ENCODE assay signal across 8 cellular contexts in genomic region chr1:9538669-9539164, GRCh38. TPM values are rescaled to one million over a fixed set of nuclear protein-coding genes. Genes with fewer than 3 reads are reported as not detected.
DNase-seq lines count a peak whose midpoint lies in the region; ATAC-seq and TF ChIP-seq lines count a peak whose summit lies in the region.

No MANE protein-coding gene starts in this region.

- 80 to 83% methylated on average over 23 of the region's 23 CpGs for WGBS in lung, 2 donors

- H3K27me3 ChIP-seq in adipocyte (replicated peaks; ENCODE audit: control insufficient read depth, insufficient read depth, low read length) (no peaks in the 10 kb centered on the region), lung (ENCODE audit: control insufficient read depth, insufficient read depth) (no peaks in the 10 kb centered on the region), thoracic aorta (replicated peaks; ENCODE audit: insufficient read depth) (no peaks in the 10 kb centered on the region)

- H3K36me3 ChIP-seq in adipocyte (ENCODE audit: control insufficient read depth, insufficient read depth, low read length, severe bottlenecking), result no peaks in the 10 kb centered on the region
- H3K36me3 ChIP-seq in lung (ENCODE audit: control insufficient read depth in 2 of 2, insufficient read depth in 2 of 2, low read length in 2 of 2), result no peaks in the 10 kb centered on the region
- H3K36me3 ChIP-seq in thoracic aorta, result no peaks in the 10 kb centered on the region

- CTCF ChIA-PET in activated CD4-positive, alpha-beta T cell treated with anti-CD3 and anti-CD28 coated beads for 36 hours (lab: Charles Lee), result interaction anchor here (0.6 to 1.5 kb wide), 2 partner anchors 43 to 251 kb away, joined by 3 to 4 read pairs; no protein-coding TSS in a partner anchor

- H3K4me3 ChIP-seq in adipocyte (ENCODE audit: low read length), result no peak overlapping the region
- H3K4me3 ChIP-seq in lung, result no peak overlapping the region
- H3K4me3 ChIP-seq in thoracic aorta, result peak overlapping the region; percentile 90

- H3K9me3 Mint-ChIP-seq in activated CD4-positive, alpha-beta T cell treated with anti-CD3 and anti-CD28 coated beads for 36 hours (ENCODE audit: low read depth), result no peaks in the 10 kb centered on the region

- peak overlapping the region; percentile 42 for H3K9ac ChIP-seq in adipocyte (ENCODE audit: low read length)

- intact Hi-C loops in activated CD4-positive, alpha-beta T cell treated with anti-CD3 and anti-CD28 coated beads for 36 hours (cut with DNase I, micrococcal nuclease), result loop anchor here (1.0 to 5.0 kb wide), 13 partner anchors 43 to 934 kb away; partner anchors contain the start of genes CTNNBIP1 (in 2 of the 2), TMEM201 (in 2 of the 2), DFFA (in 1 of the 2) and GPR157 (in 1 of the 2)

- no peaks in the 10 kb centered on the region for H3K9me3 ChIP-seq in adipocyte (ENCODE audit: control insufficient read depth, low read length)
- no peaks in the 10 kb centered on the region for H3K9me3 ChIP-seq in lung (ENCODE audit: control insufficient read depth in 2 of 2, insufficient read depth in 1 of 2, low read length in 1 of 2)
- no peaks in the 10 kb centered on the region for H3K9me3 ChIP-seq in thoracic aorta

- H3K4me1 ChIP-seq in adipocyte (ENCODE audit: control insufficient read depth, insufficient read depth, low read length) (peaks cover 12% of the 10 kb centered on the region), lung (ENCODE audit: control insufficient read depth in 2 of 2, insufficient read depth in 2 of 2, low read length in 2 of 2) (peaks cover 5 to 8% of the 10 kb centered on the region in 2 donors), thoracic aorta (ENCODE audit: control insufficient read depth in 1 of 2, low read depth in 2 of 2) (peaks cover 8% of the 10 kb centered on the region in 2 donors)

- no peak for DNase-seq in activated CD4-positive, alpha-beta T cell treated with anti-CD3 and anti-CD28 coated beads for 36 hours
- DNase-seq in activated CD4-positive, alpha-beta T cell treated with anti-CD3 and anti-CD28 coated beads, Interleukin-2, amount 50 U/mL, for 1 hour, result no peak
- no peak for DNase-seq in adipocyte (ENCODE audit: low read depth)
- DNase-seq in lung (ENCODE audit: low spot score), result no peak
- DNase-seq in thoracic aorta (ENCODE audit: low spot score), result no peak
- DNase-seq in GM10266 (ENCODE audit: extremely low spot score), result no peak
- DNase-seq in NCI-H510A (lab: John Stamatoyannopoulos, UW), result no peak
- no peak for DNase-seq in NCI-H2081 (lab: John Stamatoyannopoulos, UW)

- H3K27ac ChIP-seq in lung (ENCODE audit: low read depth in 1 of 2, low read length in 1 of 2) (peak overlapping the region; percentile 2 to 81), thoracic aorta (peak overlapping the region; percentile 65 to 71)

- H3K4me1 Mint-ChIP-seq in activated CD4-positive, alpha-beta T cell treated with anti-CD3 and anti-CD28 coated beads for 36 hours, result peaks cover 30% of the 10 kb centered on the region

- H3K27ac Mint-ChIP-seq in activated CD4-positive, alpha-beta T cell treated with anti-CD3 and anti-CD28 coated beads for 36 hours, result peak overlapping the region; percentile 78

- TF ChIP-seq CTCF in lung (IDR thresholded peaks at IDR 0.05; ENCODE audit: control extremely low read depth, extremely low read depth), result no peak
- TF ChIP-seq CTCF in thoracic aorta (IDR thresholded peaks at IDR 0.05), result no peak
- TF ChIP-seq CTCF in GM10266 (IDR thresholded peaks at IDR 0.05; ENCODE audit: control insufficient read depth, insufficient read depth, low read depth, missing control alignments), result no peak

- POLR2A ChIA-PET in activated CD4-positive, alpha-beta T cell treated with anti-CD3 and anti-CD28 coated beads for 36 hours (lab: Charles Lee), result interaction anchor here (1.0 to 1.1 kb wide), 2 partner anchors 9 to 20 kb away, joined by 3 to 4 read pairs; no protein-coding TSS in a partner anchor

- H3K4me3 Mint-ChIP-seq in activated CD4-positive, alpha-beta T cell treated with anti-CD3 and anti-CD28 coated beads for 36 hours, result peak overlapping the region; percentile 66

- peaks cover 16% of the 10 kb centered on the region for H3K36me3 Mint-ChIP-seq in activated CD4-positive, alpha-beta T cell treated with anti-CD3 and anti-CD28 coated beads for 36 hours (ENCODE audit: low read depth)

- no peak for ATAC-seq in activated CD4-positive, alpha-beta T cell treated with anti-CD3 and anti-CD28 coated beads for 36 hours
- ATAC-seq in lung (ENCODE audit: insufficient read depth, low FRiP score) (no peak), thoracic aorta (ENCODE audit: insufficient number of reproducible peaks, low FRiP score, low read depth) (no peak)

- H3K27me3 Mint-ChIP-seq in activated CD4-positive, alpha-beta T cell treated with anti-CD3 and anti-CD28 coated beads for 36 hours, result no peaks in the 10 kb centered on the region

RNA-seq across cellular contexts. Expression of gene SLC25A33, which starts 0.5 kb away (rescaled TPM):
- total RNA-seq in activated CD4-positive, alpha-beta T cell treated with anti-CD3 and anti-CD28 coated beads for 36 hours, result 1 to 10 TPM; 4.4 to 6.1 TPM
- total RNA-seq in lung (1 to 10 TPM; 3.2 to 5.2 TPM), thoracic aorta (10 to 100 TPM in 1 of 2 donors, 1 to 10 TPM in 1; 4.1 to 12.3 TPM)
- 1 to 10 TPM; 4.3 to 4.7 TPM for polyA plus RNA-seq in lung

RNA-seq across cellular contexts. Expression of gene TMEM201, which starts 50.0 kb away (rescaled TPM):
- 10 to 100 TPM; 14.6 to 15.1 TPM for total RNA-seq in activated CD4-positive, alpha-beta T cell treated with anti-CD3 and anti-CD28 coated beads for 36 hours
- 10 to 100 TPM in 1 of 2 donors, 1 to 10 TPM in 1; 6.5 to 10.8 TPM for total RNA-seq in lung
- 1 to 10 TPM; 4.5 to 5.0 TPM for polyA plus RNA-seq in lung
- total RNA-seq in thoracic aorta, result 10 to 100 TPM; 11.2 to 15.0 TPM
